ENCODE assay signal across 13 cellular contexts in genomic region chr2:71530987-71531332, GRCh38.
DNase-seq lines count a peak whose midpoint lies in the region; ATAC-seq and TF ChIP-seq lines count a peak whose summit lies in the region.
"Had no signal": no experiment of that assay in that cellular context is flagged by ENCODE, and none has a peak within 500 bp of the region (broad histone marks: within the 10 kb centered on the region; RNA-seq: fewer than 3 reads in every experiment).

No MANE protein-coding gene starts in this region.

- H4K20me1 ChIP-seq in KMS-11 (ENCODE audit: insufficient read depth) = no peaks in the 10 kb centered on the region

- H3K9ac ChIP-seq in KMS-11 = no peak overlapping the region

- H3K4me3 Mint-ChIP-seq in CD14-positive monocyte (no peak overlapping the region), brain (no peak overlapping the region), neural crest cell (no peak overlapping the region)
- H3K4me3 Mint-ChIP-seq: B cell; CD8-positive, alpha-beta T cell; H9 had no signal

- no peaks in the 10 kb centered on the region for H3K36me3 ChIP-seq in KMS-11 (ENCODE audit: insufficient read depth)
- H3K36me3 ChIP-seq: Peyer's patch had no signal

- TF ChIP-seq CTCF in CD14-positive monocyte (IDR thresholded peaks at IDR 0.05) (peak; percentile 33), KMS-11 (conservative IDR thresholded peaks at IDR 0.05; ENCODE audit: low read depth, low read length) (peak; percentile 61), brain (conservative IDR thresholded peaks at IDR 0.05) (peak; percentile 21 to 30), neural crest cell (conservative IDR thresholded peaks at IDR 0.05) (peak; percentile 27)

- H3K36me3 Mint-ChIP-seq in CD14-positive monocyte = peaks cover 84 to 94% of the 10 kb centered on the region in 2 donors
- H3K36me3 Mint-ChIP-seq in brain = no peaks in the 10 kb centered on the region
- no peaks in the 10 kb centered on the region for H3K36me3 Mint-ChIP-seq in neural crest cell (ENCODE audit: low read depth)
- H3K36me3 Mint-ChIP-seq: CD8-positive, alpha-beta T cell had no signal

- H3K27me3 Mint-ChIP-seq in CD14-positive monocyte (ENCODE audit: low read depth in 3 of 3) = peaks cover 0 to 3% (median 2%) of the 10 kb centered on the region in 3 donors
- peaks cover 19% of the 10 kb centered on the region for H3K27me3 Mint-ChIP-seq in brain
- peaks cover 16% of the 10 kb centered on the region for H3K27me3 Mint-ChIP-seq in neural crest cell (ENCODE audit: low read depth)

- intact Hi-C loops in CD14-positive monocyte (cut with micrococcal nuclease) = no loop called here

- peaks cover 6% of the 10 kb centered on the region for H3K4me1 Mint-ChIP-seq in CD14-positive monocyte
- H3K4me1 Mint-ChIP-seq in brain = no peaks in the 10 kb centered on the region
- H3K4me1 Mint-ChIP-seq in neural crest cell = no peaks in the 10 kb centered on the region
- H3K4me1 Mint-ChIP-seq: B cell had no signal

- no peak for ATAC-seq in GM18868 (IDR thresholded peaks at IDR 0.05; ENCODE audit: unreplicated experiment)
- ATAC-seq: CD8-positive, alpha-beta T cell had no signal

- H3K4me3 ChIP-seq in KMS-11 (IDR thresholded peaks at IDR 0.05; ENCODE audit: insufficient read depth, low read depth, low read length) = no peak overlapping the region
- H3K4me3 ChIP-seq: Peyer's patch had no signal

- no peak overlapping the region for H3K27ac Mint-ChIP-seq in CD14-positive monocyte
- peak overlapping the region in 1 of 5 experiments; percentile 7 for H3K27ac Mint-ChIP-seq in brain
- H3K27ac Mint-ChIP-seq in neural crest cell (ENCODE audit: unreplicated experiment) = no peak overlapping the region
- H3K27ac Mint-ChIP-seq: B cell; CD8-positive, alpha-beta T cell; H9 had no signal

- H3K9me3 Mint-ChIP-seq in CD14-positive monocyte (peaks cover 0 to 3% (median 0%) of the 10 kb centered on the region in 7 donors), brain (no peaks in the 10 kb centered on the region), neural crest cell (no peaks in the 10 kb centered on the region)
- H3K9me3 Mint-ChIP-seq: CD8-positive, alpha-beta T cell; H9 had no signal

- no peak overlapping the region for H3K27ac ChIP-seq in KMS-11
- H3K27ac ChIP-seq: Peyer's patch had no signal

- H3K4me2 ChIP-seq in KMS-11 = no peak overlapping the region

- H3K4me1 ChIP-seq in KMS-11 (ENCODE audit: low read depth, poor library complexity, severe bottlenecking) = no peaks in the 10 kb centered on the region
- H3K4me1 ChIP-seq: Peyer's patch had no signal

- DNase-seq in CD14-positive monocyte (ENCODE audit: low spot score) (no peak), neural crest cell (ENCODE audit: low read depth, low spot score) (no peak), NCI-H748 treated with DMSO at 0.1 percent for 48 hours (lab: John Stamatoyannopoulos, UW) (no peak), T-helper 9 cell (no peak)
- DNase-seq: CD8-positive, alpha-beta T cell; NCI-H1417 treated with DMSO at 0.1 percent for 48 hours; SHP77 treated with DMSO at 0.1 percent for 48 hours had no signal

- no peaks in the 10 kb centered on the region for H3K79me2 ChIP-seq in KMS-11 (ENCODE audit: insufficient read depth, low read depth)

- H3K27me3 ChIP-seq in KMS-11 (ENCODE audit: insufficient read depth, low read depth) = no peaks in the 10 kb centered on the region
- H3K27me3 ChIP-seq: Peyer's patch had no signal

- no peak overlapping the region for H2AFZ ChIP-seq in KMS-11 (ENCODE audit: low read depth)
